Comparison of ENCODE assay signal across 12 cellular contexts in genomic region chr15:31379042-31379441, GRCh38. TPM values are rescaled to one million over a fixed set of nuclear protein-coding genes. Genes with fewer than 3 reads are reported as not detected.
DNase-seq lines count a peak whose midpoint lies in the region; ATAC-seq and TF ChIP-seq lines count a peak whose summit lies in the region.
"Had no signal": no experiment of that assay in that cellular context is flagged by ENCODE, and none has a peak within 500 bp of the region (broad histone marks: within the 10 kb centered on the region; RNA-seq: fewer than 3 reads in every experiment).

No MANE protein-coding gene starts in this region.

- H3K79me2 ChIP-seq in hepatocyte = peaks cover 5% of the 10 kb centered on the region

- no peak for TF ChIP-seq CTCF in WTC11 (IDR thresholded peaks at IDR 0.05)
- no peak for TF ChIP-seq CTCF in hepatocyte (IDR thresholded peaks at IDR 0.05; ENCODE audit: poor library complexity)
- TF ChIP-seq CTCF in HFFc6 (IDR thresholded peaks at IDR 0.05) = no peak

- H3K9me2 ChIP-seq in hepatocyte (replicated peaks; ENCODE audit: insufficient read depth) = no peaks in the 10 kb centered on the region

- no peaks in the 10 kb centered on the region for H3K27me3 ChIP-seq in hepatocyte

- H3K36me3 Mint-ChIP-seq in activated CD4-positive, alpha-beta T cell treated with anti-CD3 and anti-CD28 coated beads, Interleukin-2, amount 10 ng/mL, durations not matched to agents 24 days and 14 days (ENCODE audit: low read depth) = peaks cover 59% of the 10 kb centered on the region
- peaks cover 67% of the 10 kb centered on the region for H3K36me3 Mint-ChIP-seq in activated CD4-positive, alpha-beta T cell treated with anti-CD3 and anti-CD28 coated beads, Interleukin-2, amount 10 ng/mL, durations not matched to agents 7 days and 5 days (ENCODE audit: low read depth)
- H3K36me3 Mint-ChIP-seq in WTC11 (peaks cover 13% of the 10 kb centered on the region), HFFc6 (ENCODE audit: low read depth) (peaks cover 12% of the 10 kb centered on the region)
- peaks cover 39% of the 10 kb centered on the region for H3K36me3 Mint-ChIP-seq in stimulated activated memory B cell treated with anti-CD40 and anti-IgM and Interleukin-4, amounts not matched to agents 10 μg/mL and 1 μg/mL and 100 μg/mL, for 72 hours

- POLR2A ChIA-PET in activated CD4-positive, alpha-beta T cell treated with anti-CD3 and anti-CD28 coated beads, Interleukin-2, amount 10 ng/mL, durations not matched to agents 7 days and 5 days (lab: Charles Lee) = no interaction called here
- POLR2A ChIA-PET in WTC11 (lab: Charles Lee) = no interaction called here

- CTCF ChIA-PET in activated CD4-positive, alpha-beta T cell treated with anti-CD3 and anti-CD28 coated beads, Interleukin-2, amount 10 ng/mL, durations not matched to agents 7 days and 5 days (lab: Charles Lee) = interaction anchor here (1.7 kb wide), 1 partner anchor 56 kb away, joined by 5 read pairs; no protein-coding TSS in a partner anchor
- CTCF ChIA-PET in WTC11 (lab: Charles Lee) = no interaction called here

- intact Hi-C loops in activated CD4-positive, alpha-beta T cell treated with anti-CD3 and anti-CD28 coated beads, Interleukin-2, amount 10 ng/mL, durations not matched to agents 24 days and 14 days (cut with micrococcal nuclease) = no loop called here

- no peak for DNase-seq in activated CD4-positive, alpha-beta T cell treated with anti-CD3 and anti-CD28 coated beads, Interleukin-2, amount 10 ng/mL, durations not matched to agents 24 days and 14 days
- no peak for DNase-seq in activated CD4-positive, alpha-beta T cell treated with anti-CD3 and anti-CD28 coated beads, Interleukin-2, amount 10 ng/mL, durations not matched to agents 7 days and 5 days
- no peak for DNase-seq in WTC11 (ENCODE audit: low spot score)
- no peak for DNase-seq in hepatocyte (ENCODE audit: low spot score)
- no peak for DNase-seq in CD1c-positive myeloid dendritic cell (ENCODE audit: extremely low spot score)
- no peak for DNase-seq in HFFc6
- DNase-seq in SK-N-DZ (ENCODE audit: low spot score) = no peak
- DNase-seq: Kasumi-1; NK-92 treated with Interleukin-12 subunit alpha and Interleukin-12 subunit beta, amount 100 ng/mL, for 24 hours had no signal

- no peak overlapping the region for H3K4me3 Mint-ChIP-seq in activated CD4-positive, alpha-beta T cell treated with anti-CD3 and anti-CD28 coated beads, Interleukin-2, amount 10 ng/mL, durations not matched to agents 24 days and 14 days
- no peak overlapping the region for H3K4me3 Mint-ChIP-seq in activated CD4-positive, alpha-beta T cell treated with anti-CD3 and anti-CD28 coated beads, Interleukin-2, amount 10 ng/mL, durations not matched to agents 7 days and 5 days
- H3K4me3 Mint-ChIP-seq in WTC11 (no peak overlapping the region), HFFc6 (no peak overlapping the region)
- H3K4me3 Mint-ChIP-seq in stimulated activated memory B cell treated with anti-CD40 and anti-IgM and Interleukin-4, amounts not matched to agents 10 μg/mL and 1 μg/mL and 100 μg/mL, for 72 hours = no peak overlapping the region
- H3K4me3 Mint-ChIP-seq: nephron had no signal

- H3K27me3 Mint-ChIP-seq in activated CD4-positive, alpha-beta T cell treated with anti-CD3 and anti-CD28 coated beads, Interleukin-2, amount 10 ng/mL, durations not matched to agents 24 days and 14 days = no peaks in the 10 kb centered on the region
- H3K27me3 Mint-ChIP-seq in activated CD4-positive, alpha-beta T cell treated with anti-CD3 and anti-CD28 coated beads, Interleukin-2, amount 10 ng/mL, durations not matched to agents 7 days and 5 days = no peaks in the 10 kb centered on the region
- H3K27me3 Mint-ChIP-seq in WTC11 (ENCODE audit: low read depth) (no peaks in the 10 kb centered on the region), HFFc6 (ENCODE audit: insufficient read depth) (peaks cover 1% of the 10 kb centered on the region; the same call in 1 of the 2 replicates)
- H3K27me3 Mint-ChIP-seq in stimulated activated memory B cell treated with anti-CD40 and anti-IgM and Interleukin-4, amounts not matched to agents 10 μg/mL and 1 μg/mL and 100 μg/mL, for 72 hours = no peaks in the 10 kb centered on the region

- peak overlapping the region; percentile 33 for H3K27ac ChIP-seq in hepatocyte
- H3K27ac ChIP-seq: SK-N-MC had no signal

- no peak overlapping the region for H3K4me2 ChIP-seq in hepatocyte

- peaks cover 14% of the 10 kb centered on the region for H3K4me1 ChIP-seq in hepatocyte (ENCODE audit: insufficient read depth)

- no peak overlapping the region for H3K4me3 ChIP-seq in hepatocyte
- H3K4me3 ChIP-seq: SK-N-MC had no signal

- no peaks in the 10 kb centered on the region for H4K20me1 ChIP-seq in hepatocyte (ENCODE audit: insufficient read depth, poor library complexity, severe bottlenecking)

- peak overlapping the region; percentile 61 for H3K27ac Mint-ChIP-seq in activated CD4-positive, alpha-beta T cell treated with anti-CD3 and anti-CD28 coated beads, Interleukin-2, amount 10 ng/mL, durations not matched to agents 24 days and 14 days
- no peak overlapping the region for H3K27ac Mint-ChIP-seq in activated CD4-positive, alpha-beta T cell treated with anti-CD3 and anti-CD28 coated beads, Interleukin-2, amount 10 ng/mL, durations not matched to agents 7 days and 5 days
- peak overlapping the region; percentile 19; the same call in 1 of the 2 replicates for H3K27ac Mint-ChIP-seq in WTC11
- H3K27ac Mint-ChIP-seq in stimulated activated memory B cell treated with anti-CD40 and anti-IgM and Interleukin-4, amounts not matched to agents 10 μg/mL and 1 μg/mL and 100 μg/mL, for 72 hours = peak overlapping the region; percentile 68
- H3K27ac Mint-ChIP-seq in HFFc6 = no peak overlapping the region

- no peaks in the 10 kb centered on the region for H3K36me3 ChIP-seq in hepatocyte (replicated peaks; ENCODE audit: insufficient read depth, low read depth)

- H2AFZ ChIP-seq in hepatocyte = no peak overlapping the region

- H3K4me1 Mint-ChIP-seq in activated CD4-positive, alpha-beta T cell treated with anti-CD3 and anti-CD28 coated beads, Interleukin-2, amount 10 ng/mL, durations not matched to agents 24 days and 14 days = peaks cover 25% of the 10 kb centered on the region
- peaks cover 57% of the 10 kb centered on the region for H3K4me1 Mint-ChIP-seq in activated CD4-positive, alpha-beta T cell treated with anti-CD3 and anti-CD28 coated beads, Interleukin-2, amount 10 ng/mL, durations not matched to agents 7 days and 5 days
- H3K4me1 Mint-ChIP-seq in WTC11 = peaks cover 32% of the 10 kb centered on the region
- H3K4me1 Mint-ChIP-seq in stimulated activated memory B cell treated with anti-CD40 and anti-IgM and Interleukin-4, amounts not matched to agents 10 μg/mL and 1 μg/mL and 100 μg/mL, for 72 hours = peaks cover 44% of the 10 kb centered on the region
- peaks cover 6% of the 10 kb centered on the region; the same call in 1 of the 2 replicates for H3K4me1 Mint-ChIP-seq in HFFc6 (ENCODE audit: low read depth)

- 59% methylated on average over 6 of the region's 6 CpGs for WGBS in hepatocyte (ENCODE audit: low lambda C conversion rate, missing lambda C conversion rate)

- no peaks in the 10 kb centered on the region for H3K9me3 Mint-ChIP-seq in activated CD4-positive, alpha-beta T cell treated with anti-CD3 and anti-CD28 coated beads, Interleukin-2, amount 10 ng/mL, durations not matched to agents 24 days and 14 days
- no peaks in the 10 kb centered on the region for H3K9me3 Mint-ChIP-seq in activated CD4-positive, alpha-beta T cell treated with anti-CD3 and anti-CD28 coated beads, Interleukin-2, amount 10 ng/mL, durations not matched to agents 7 days and 5 days
- peaks cover 7% of the 10 kb centered on the region for H3K9me3 Mint-ChIP-seq in WTC11
- H3K9me3 Mint-ChIP-seq in stimulated activated memory B cell treated with anti-CD40 and anti-IgM and Interleukin-4, amounts not matched to agents 10 μg/mL and 1 μg/mL and 100 μg/mL, for 72 hours = no peaks in the 10 kb centered on the region
- H3K9me3 Mint-ChIP-seq in HFFc6 = peaks cover 6% of the 10 kb centered on the region; the same call in 1 of the 2 replicates

- H3K9me3 ChIP-seq in hepatocyte (ENCODE audit: low read depth) = no peaks in the 10 kb centered on the region

- ATAC-seq in WTC11 = no peak
- no peak for ATAC-seq in stimulated activated memory B cell treated with anti-CD40 and anti-IgM and Interleukin-4, amounts not matched to agents 10 μg/mL and 1 μg/mL and 100 μg/mL, for 72 hours

TF ChIP-seq in WTC11, 78 proteins besides CTCF, POLR2A, EP300 and RAD21 (continues in another document):
- TF ChIP-seq GRHL2 (CRISPR knock-in tag; IDR thresholded peaks at IDR 0.05; ENCODE audit: insufficient replicate concordance, severe bottlenecking) = no peak
- no peak for TF ChIP-seq FOXJ3 (CRISPR knock-in tag; IDR thresholded peaks at IDR 0.05; ENCODE audit: borderline replicate concordance)
- no peak for TF ChIP-seq CREB1 (CRISPR knock-in tag; IDR thresholded peaks at IDR 0.05)
- TF ChIP-seq ATF6 (CRISPR knock-in tag; IDR thresholded peaks at IDR 0.05) = no peak

RNA-seq across cellular contexts. Expression of gene KLF13, which starts 52.4 kb away (rescaled TPM):
- 122 and 135 TPM in 2 replicates for total RNA-seq in activated CD4-positive, alpha-beta T cell treated with anti-CD3 and anti-CD28 coated beads, Interleukin-2, amount 10 ng/mL, durations not matched to agents 24 days and 14 days
- total RNA-seq in activated CD4-positive, alpha-beta T cell treated with anti-CD3 and anti-CD28 coated beads, Interleukin-2, amount 10 ng/mL, durations not matched to agents 7 days and 5 days = 100 to 1,000 TPM; 235 to 264 TPM
- total RNA-seq in WTC11 (2021) = 36.9 to 38.1 TPM (median 37.2 TPM) in 3 replicates
- total RNA-seq in hepatocyte = 35.4 and 51.2 TPM in 2 replicates
- 27.3 and 32.7 TPM in 2 replicates for polyA plus RNA-seq in hepatocyte
- total RNA-seq in HFFc6 (2021; fragmentation: NEBNext Ultra II Directional; extraction: Animal tissue kit (Norgen Biotek cat#: 25700)) = 10 to 100 TPM; 22.5 to 29.1 (median 23.5) TPM
- 65.3 and 76.1 TPM in 2 replicates for polyA plus RNA-seq in SK-N-DZ (2014; cell fraction: cytosol; rRNA removed)
- polyA plus RNA-seq in SK-N-DZ (2014; cell fraction: nucleus; rRNA removed) = 26.8 and 37.7 TPM in 2 replicates

Comparison
In these comparisons a context has a peak if more than half of its experiments do, and no peak if none do; other contexts are left out.
1. H3K27ac Mint-ChIP-seq: peak in activated CD4-positive, alpha-beta T cell treated with anti-CD3 and anti-CD28 coated beads, Interleukin-2, amount 10 ng/mL, durations not matched to agents 24 days and 14 days (single experiment), WTC11 (single experiment) and stimulated activated memory B cell treated with anti-CD40 and anti-IgM and Interleukin-4, amounts not matched to agents 10 μg/mL and 1 μg/mL and 100 μg/mL, for 72 hours (single experiment); none in activated CD4-positive, alpha-beta T cell treated with anti-CD3 and anti-CD28 coated beads, Interleukin-2, amount 10 ng/mL, durations not matched to agents 7 days and 5 days (single experiment) and HFFc6 (single experiment).